In genomic region chr17:4908301-4908700, GRCh38 we compare ENCODE assay signal across 1 cellular context.
TF ChIP-seq lines count a peak whose summit lies in the region.

No MANE protein-coding gene starts in this region.

TF ChIP-seq in HepG2, 621 proteins besides CTCF, POLR2A, EP300 and RAD21 (continued from another document and continues in another):
- TF ChIP-seq KDM5B (CRISPR knock-in tag; IDR thresholded peaks at IDR 0.05; ENCODE audit: borderline replicate concordance) (peak; percentile 5; the same call in 1 of the 2 replicates), ZSCAN30 (CRISPR knock-in tag; IDR thresholded peaks at IDR 0.05) (no peak), ZNF772 (CRISPR knock-in tag; IDR thresholded peaks at IDR 0.05) (peak; percentile 17; the same call in 1 of the 2 replicates), ATF7-NPFF (CRISPR knock-in tag; IDR thresholded peaks at IDR 0.05; ENCODE audit: low read depth) (0 out of 2 replicates have a peak, but pooled peaks have one; percentile 37), PAX8 (CRISPR knock-in tag; IDR thresholded peaks at IDR 0.05; ENCODE audit: borderline replicate concordance) (no peak), SMAD9 (CRISPR knock-in tag; IDR thresholded peaks at IDR 0.05) (no peak), ZNF691 (CRISPR knock-in tag; IDR thresholded peaks at IDR 0.05; ENCODE audit: borderline replicate concordance, low read depth) (peak; percentile 62; the same call in 1 of the 2 replicates), ARNT2 (CRISPR knock-in tag; IDR thresholded peaks at IDR 0.05; ENCODE audit: low read depth) (0 out of 2 replicates have a peak, but pooled peaks have one; percentile 57), ZNF672 (CRISPR knock-in tag; IDR thresholded peaks at IDR 0.05) (no peak), KIAA2018 (CRISPR knock-in tag; IDR thresholded peaks at IDR 0.05; ENCODE audit: borderline replicate concordance) (no peak), ZNF446 (CRISPR knock-in tag; IDR thresholded peaks at IDR 0.05) (no peak), ZNF496 (CRISPR knock-in tag; IDR thresholded peaks at IDR 0.05; ENCODE audit: insufficient replicate concordance) (no peak), ZNF773 (CRISPR knock-in tag; IDR thresholded peaks at IDR 0.05; ENCODE audit: borderline replicate concordance) (no peak), ZNF619 (CRISPR knock-in tag; IDR thresholded peaks at IDR 0.05) (no peak), ZNF577 (CRISPR knock-in tag; IDR thresholded peaks at IDR 0.05; ENCODE audit: borderline replicate concordance, low read depth) (no peak), HNRNPLL (IDR thresholded peaks at IDR 0.05; ENCODE audit: low read depth, low read length, poor library complexity, severe bottlenecking) (peak; percentile 56), TSC22D2 (CRISPR knock-in tag; IDR thresholded peaks at IDR 0.05; ENCODE audit: borderline replicate concordance) (no peak), MTA1 (CRISPR knock-in tag; IDR thresholded peaks at IDR 0.05; ENCODE audit: borderline replicate concordance) (peak; percentile 64; the same call in 1 of the 2 replicates), SNAPC4 (CRISPR knock-in tag; IDR thresholded peaks at IDR 0.05) (0 out of 2 replicates have a peak, but pooled peaks have one; percentile 7), NFKB2 (CRISPR knock-in tag; IDR thresholded peaks at IDR 0.05; ENCODE audit: borderline replicate concordance) (peak; percentile 72; the same call in 1 of the 2 replicates), SMARCE1 (IDR thresholded peaks at IDR 0.05; ENCODE audit: borderline replicate concordance) (no peak), HNF4G (IDR thresholded peaks at IDR 0.05; ENCODE audit: borderline replicate concordance, low read depth, low read length) (no peak; the same call in 1 of the 2 replicates), HNF4G (CRISPR knock-in tag; IDR thresholded peaks at IDR 0.05; ENCODE audit: borderline replicate concordance, low read depth) (peak; percentile 20; the same call in 1 of the 2 replicates), MIER2 (CRISPR knock-in tag; IDR thresholded peaks at IDR 0.05) (0 out of 2 replicates have a peak, but pooled peaks have one; percentile 35), ZFP41 (CRISPR knock-in tag; IDR thresholded peaks at IDR 0.05; ENCODE audit: borderline replicate concordance) (no peak), MED8 (CRISPR knock-in tag; IDR thresholded peaks at IDR 0.05; ENCODE audit: insufficient replicate concordance) (no peak), TRIM24 (CRISPR knock-in tag; IDR thresholded peaks at IDR 0.05) (no peak), IKZF4 (CRISPR knock-in tag; IDR thresholded peaks at IDR 0.05; ENCODE audit: borderline replicate concordance, low read depth, not compliant biosample characterization) (no peak), YEATS4 (CRISPR knock-in tag; IDR thresholded peaks at IDR 0.05; ENCODE audit: borderline replicate concordance) (peak; percentile 48; the same call in 1 of the 2 replicates), FOXM1 (CRISPR knock-in tag; IDR thresholded peaks at IDR 0.05) (no peak)
- TF ChIP-seq, protein P1, sequence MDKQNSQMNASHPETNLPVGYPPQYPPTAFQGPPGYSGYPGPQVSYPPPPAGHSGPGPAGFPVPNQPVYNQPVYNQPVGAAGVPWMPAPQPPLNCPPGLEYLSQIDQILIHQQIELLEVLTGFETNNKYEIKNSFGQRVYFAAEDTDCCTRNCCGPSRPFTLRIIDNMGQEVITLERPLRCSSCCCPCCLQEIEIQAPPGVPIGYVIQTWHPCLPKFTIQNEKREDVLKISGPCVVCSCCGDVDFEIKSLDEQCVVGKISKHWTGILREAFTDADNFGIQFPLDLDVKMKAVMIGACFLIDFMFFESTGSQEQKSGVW (CRISPR knock-in tag; IDR thresholded peaks at IDR 0.05; ENCODE audit: borderline replicate concordance) = no peak
- TF ChIP-seq, protein P2, sequence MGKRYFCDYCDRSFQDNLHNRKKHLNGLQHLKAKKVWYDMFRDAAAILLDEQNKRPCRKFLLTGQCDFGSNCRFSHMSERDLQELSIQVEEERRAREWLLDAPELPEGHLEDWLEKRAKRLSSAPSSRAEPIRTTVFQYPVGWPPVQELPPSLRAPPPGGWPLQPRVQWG (CRISPR knock-in tag; IDR thresholded peaks at IDR 0.05; ENCODE audit: borderline replicate concordance, low read depth) = no peak
- TF ChIP-seq, protein P3, sequence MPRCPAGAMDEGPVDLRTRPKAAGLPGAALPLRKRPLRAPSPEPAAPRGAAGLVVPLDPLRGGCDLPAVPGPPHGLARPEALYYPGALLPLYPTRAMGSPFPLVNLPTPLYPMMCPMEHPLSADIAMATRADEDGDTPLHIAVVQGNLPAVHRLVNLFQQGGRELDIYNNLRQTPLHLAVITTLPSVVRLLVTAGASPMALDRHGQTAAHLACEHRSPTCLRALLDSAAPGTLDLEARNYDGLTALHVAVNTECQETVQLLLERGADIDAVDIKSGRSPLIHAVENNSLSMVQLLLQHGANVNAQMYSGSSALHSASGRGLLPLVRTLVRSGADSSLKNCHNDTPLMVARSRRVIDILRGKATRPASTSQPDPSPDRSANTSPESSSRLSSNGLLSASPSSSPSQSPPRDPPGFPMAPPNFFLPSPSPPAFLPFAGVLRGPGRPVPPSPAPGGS (CRISPR knock-in tag; IDR thresholded peaks at IDR 0.05) = no peak
- TF ChIP-seq, protein P4, sequence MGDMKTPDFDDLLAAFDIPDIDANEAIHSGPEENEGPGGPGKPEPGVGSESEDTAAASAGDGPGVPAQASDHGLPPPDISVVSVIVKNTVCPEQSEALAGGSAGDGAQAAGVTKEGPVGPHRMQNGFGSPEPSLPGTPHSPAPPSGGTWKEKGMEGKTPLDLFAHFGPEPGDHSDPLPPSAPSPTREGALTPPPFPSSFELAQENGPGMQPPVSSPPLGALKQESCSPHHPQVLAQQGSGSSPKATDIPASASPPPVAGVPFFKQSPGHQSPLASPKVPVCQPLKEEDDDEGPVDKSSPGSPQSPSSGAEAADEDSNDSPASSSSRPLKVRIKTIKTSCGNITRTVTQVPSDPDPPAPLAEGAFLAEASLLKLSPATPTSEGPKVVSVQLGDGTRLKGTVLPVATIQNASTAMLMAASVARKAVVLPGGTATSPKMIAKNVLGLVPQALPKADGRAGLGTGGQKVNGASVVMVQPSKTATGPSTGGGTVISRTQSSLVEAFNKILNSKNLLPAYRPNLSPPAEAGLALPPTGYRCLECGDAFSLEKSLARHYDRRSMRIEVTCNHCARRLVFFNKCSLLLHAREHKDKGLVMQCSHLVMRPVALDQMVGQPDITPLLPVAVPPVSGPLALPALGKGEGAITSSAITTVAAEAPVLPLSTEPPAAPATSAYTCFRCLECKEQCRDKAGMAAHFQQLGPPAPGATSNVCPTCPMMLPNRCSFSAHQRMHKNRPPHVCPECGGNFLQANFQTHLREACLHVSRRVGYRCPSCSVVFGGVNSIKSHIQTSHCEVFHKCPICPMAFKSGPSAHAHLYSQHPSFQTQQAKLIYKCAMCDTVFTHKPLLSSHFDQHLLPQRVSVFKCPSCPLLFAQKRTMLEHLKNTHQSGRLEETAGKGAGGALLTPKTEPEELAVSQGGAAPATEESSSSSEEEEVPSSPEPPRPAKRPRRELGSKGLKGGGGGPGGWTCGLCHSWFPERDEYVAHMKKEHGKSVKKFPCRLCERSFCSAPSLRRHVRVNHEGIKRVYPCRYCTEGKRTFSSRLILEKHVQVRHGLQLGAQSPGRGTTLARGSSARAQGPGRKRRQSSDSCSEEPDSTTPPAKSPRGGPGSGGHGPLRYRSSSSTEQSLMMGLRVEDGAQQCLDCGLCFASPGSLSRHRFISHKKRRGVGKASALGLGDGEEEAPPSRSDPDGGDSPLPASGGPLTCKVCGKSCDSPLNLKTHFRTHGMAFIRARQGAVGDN (CRISPR knock-in tag; IDR thresholded peaks at IDR 0.05) = peak; percentile 88
- TF ChIP-seq, protein P5, sequence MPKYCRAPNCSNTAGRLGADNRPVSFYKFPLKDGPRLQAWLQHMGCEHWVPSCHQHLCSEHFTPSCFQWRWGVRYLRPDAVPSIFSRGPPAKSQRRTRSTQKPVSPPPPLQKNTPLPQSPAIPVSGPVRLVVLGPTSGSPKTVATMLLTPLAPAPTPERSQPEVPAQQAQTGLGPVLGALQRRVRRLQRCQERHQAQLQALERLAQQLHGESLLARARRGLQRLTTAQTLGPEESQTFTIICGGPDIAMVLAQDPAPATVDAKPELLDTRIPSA (CRISPR knock-in tag; IDR thresholded peaks at IDR 0.05; ENCODE audit: borderline replicate concordance) = no peak
